Comparison of ENCODE assay signal across 8 cellular contexts in genomic region chr18:58862851-58863538, GRCh38. TPM values are rescaled to one million over a fixed set of nuclear protein-coding genes. Genes with fewer than 3 reads are reported as not detected.
DNase-seq lines count a peak whose midpoint lies in the region; ATAC-seq and TF ChIP-seq lines count a peak whose summit lies in the region.

No MANE protein-coding gene starts in this region.

- H3K27me3 Mint-ChIP-seq in activated naive CD8-positive, alpha-beta T cell = peaks cover 47% of the 10 kb centered on the region

- no peaks in the 10 kb centered on the region for H3K9me3 ChIP-seq in heart right ventricle

- H3K27ac ChIP-seq in heart right ventricle = peak overlapping the region; percentile 93 to 100 (median 98)

- peak overlapping the region; percentile 54 for H3K4me3 ChIP-seq in AG04449 (ENCODE audit: low read depth, low read length)
- H3K4me3 ChIP-seq in GM12875 (ENCODE audit: low read depth, low read length) = peak overlapping the region; percentile 31
- peak overlapping the region; percentile 26 to 68 (median 58) for H3K4me3 ChIP-seq in heart right ventricle

- CTCF ChIA-PET in AG04449 (lab: Yijun Ruan, JAX) = no interaction called here

- no peaks in the 10 kb centered on the region for H3K27me3 ChIP-seq in heart right ventricle

- no peaks in the 10 kb centered on the region for H3K36me3 Mint-ChIP-seq in activated naive CD8-positive, alpha-beta T cell

- no peak for TF ChIP-seq CTCF in AG04449 (IDR thresholded peaks at IDR 0.05; ENCODE audit: insufficient read depth, low read length, missing control alignments)
- no peak for TF ChIP-seq CTCF in GM12875 (IDR thresholded peaks at IDR 0.05; ENCODE audit: borderline replicate concordance, insufficient read depth, low read depth, low read length)
- no peak for TF ChIP-seq CTCF in heart right ventricle (IDR thresholded peaks at IDR 0.05)

- H3K4me3 Mint-ChIP-seq in activated naive CD8-positive, alpha-beta T cell = peak overlapping the region; percentile 81

- 3 to 6% methylated on average over 30 to 64 of the region's 66 CpGs for WGBS in heart right ventricle, 2 donors

- peaks cover 0 to 15% (median under 1%) of the 10 kb centered on the region in 9 donors for H3K36me3 ChIP-seq in heart right ventricle

- H3K4me1 ChIP-seq in heart right ventricle = peaks cover 22 to 88% (median 73%) of the 10 kb centered on the region in 9 donors

- no peaks in the 10 kb centered on the region for H3K9me3 Mint-ChIP-seq in activated naive CD8-positive, alpha-beta T cell (ENCODE audit: low read depth)

- peaks cover 5% of the 10 kb centered on the region for H3K4me1 Mint-ChIP-seq in activated naive CD8-positive, alpha-beta T cell (ENCODE audit: low read depth)

- H3K27ac Mint-ChIP-seq in activated naive CD8-positive, alpha-beta T cell = peak overlapping the region; percentile 75

- POLR2A ChIA-PET in AG04449 (lab: Yijun Ruan, JAX) = no interaction called here

- DNase-seq in AG04449 (ENCODE audit: low read depth, low spot score) (no peak), NCI-H1092 treated with DMSO at 0.1 percent for 48 hours (lab: John Stamatoyannopoulos, UW) (peak; percentile 89), heart right ventricle (peak; percentile 42 to 49), posterior cingulate gyrus (peak in 7 of 10 donors; percentile 17 to 85 (median 50)), RKO (ENCODE audit: low spot score) (no peak)

- ATAC-seq in heart right ventricle = peak in 2 of 8 donors; percentile 4 to 21
- ATAC-seq in GM18502 (IDR thresholded peaks at IDR 0.05; ENCODE audit: poor library complexity, unreplicated experiment) = no peak

- intact Hi-C loops in heart right ventricle (cut with DNase I) (loop anchor here in 4 of 10 donors (5.0 to 10.0 kb wide), 6 partner anchors 49 to 192 kb away; no protein-coding TSS in a partner anchor), posterior cingulate gyrus (cut with DNase I) (loop anchor here (5.0 kb wide), 1 partner anchor 194 kb away; no protein-coding TSS in a partner anchor)

RNA-seq across cellular contexts. Expression of gene ZNF532, which starts 1.7 kb away (rescaled TPM):
- 10 to 100 TPM; 53.4 to 71.4 (median 66.8) TPM for total RNA-seq in heart right ventricle
- 10 to 100 TPM; 13.8 to 26.0 TPM for polyA plus RNA-seq in heart right ventricle

Comparison
In these comparisons a context has a peak if more than half of its experiments do, and no peak if none do; other contexts are left out.
1. DNase-seq: peak in NCI-H1092 treated with DMSO at 0.1 percent for 48 hours (single experiment), heart right ventricle (2 of 2) and posterior cingulate gyrus (7 of 10); none in AG04449 (single experiment) and RKO (single experiment).
2. Peak in every context shown above with its lines, with median percentiles within 50 percentile points of each other: H3K4me3 ChIP-seq.